Comparison of ENCODE assay signal across 15 cellular contexts in genomic region chr22:24588370-24588755, GRCh38. TPM values are rescaled to one million over a fixed set of nuclear protein-coding genes. Genes with fewer than 3 reads are reported as not detected.
DNase-seq lines count a peak whose midpoint lies in the region; TF ChIP-seq lines count a peak whose summit lies in the region.
"Had no signal": no experiment of that assay in that cellular context is flagged by ENCODE, and none has a peak within 500 bp of the region (broad histone marks: within the 10 kb centered on the region; RNA-seq: fewer than 3 reads in every experiment).

No MANE protein-coding gene starts in this region.

- no peak overlapping the region for H3K4me3 Mint-ChIP-seq in brain
- H3K4me3 Mint-ChIP-seq: dendritic cell treated with granulocyte-macrophage colony-stimulating factor and Interleukin-4, amounts not matched to agents 40 ng/mL and 50 ng/mL, for 4 days had no signal

- H3K79me2 ChIP-seq in PC-9 (ENCODE audit: low read depth), result no peaks in the 10 kb centered on the region

- no peaks in the 10 kb centered on the region for H4K20me1 ChIP-seq in PC-9 (ENCODE audit: insufficient read depth)

- H3K27me3 ChIP-seq in PC-9 (ENCODE audit: insufficient read depth, low read depth) (no peaks in the 10 kb centered on the region), colonic mucosa (no peaks in the 10 kb centered on the region)
- H3K27me3 ChIP-seq: heart left ventricle, suprapubic skin had no signal

- H2AFZ ChIP-seq in PC-9, result no peak overlapping the region

- TF ChIP-seq CTCF in PC-9 (conservative IDR thresholded peaks at IDR 0.05) (no peak), brain (conservative IDR thresholded peaks at IDR 0.05) (no peak), colonic mucosa (IDR thresholded peaks at IDR 0.05) (no peak)

- POLR2A ChIA-PET in PC-9 (lab: Charles Lee; ENCODE audit: unreplicated experiment), result interaction anchor here (0.6 kb wide), 1 partner anchor 865 kb away, joined by 6 read pairs; no protein-coding TSS in a partner anchor

- no peaks in the 10 kb centered on the region for H3K9me3 ChIP-seq in PC-9 (ENCODE audit: insufficient read depth, low read depth)
- H3K9me3 ChIP-seq in colonic mucosa, result no peaks in the 10 kb centered on the region
- H3K9me3 ChIP-seq: heart left ventricle, suprapubic skin had no signal

- CTCF ChIA-PET in PC-9 (lab: Charles Lee), result no interaction called here

- H3K4me2 ChIP-seq in PC-9, result no peak overlapping the region; the same call in 1 of the 2 replicates

- DNase-seq in PC-9, result peak; percentile 43 to 45
- peak; percentile 66 for DNase-seq in middle frontal gyrus (ENCODE audit: extremely low spot score, low spot score)
- DNase-seq in superior temporal gyrus (ENCODE audit: extremely low spot score), result peak; percentile 92
- no peak for DNase-seq in EL
- no peak for DNase-seq in colonic mucosa
- no peak for DNase-seq in dedifferentiated amniotic fluid mesenchymal stem cell (ENCODE audit: extremely low spot score)
- DNase-seq: activated CD4-positive, alpha-beta T cell treated with anti-CD3 and anti-CD28 coated beads, Interleukin-2, amount 50 U/mL, for 48 hours; activated T-cell treated with anti-CD3 and anti-CD28 coated beads, Interleukin-2, amount 50 U/mL, for 48 hours; erythroblast; NCI-H1694 treated with DMSO at 0.1 percent for 48 hours; NCI-H510A had no signal

- H3K27ac ChIP-seq in PC-9 (no peak overlapping the region), colonic mucosa (no peak overlapping the region)
- H3K27ac ChIP-seq: heart left ventricle, suprapubic skin had no signal

- H3K36me3 ChIP-seq in PC-9 (ENCODE audit: low read depth) (no peaks in the 10 kb centered on the region), colonic mucosa (no peaks in the 10 kb centered on the region)

- H3K9me2 ChIP-seq in PC-9 (ENCODE audit: insufficient read depth), result no peaks in the 10 kb centered on the region

- BruUV-seq in PC-9 (replicated peaks; lab: Mats Ljungman, UMichigan), result no TSS peak

- no peak overlapping the region for H3K9ac ChIP-seq in colonic mucosa (ENCODE audit: low read depth in 2 of 2, low read length in 2 of 2)

- no peaks in the 10 kb centered on the region for H3K36me3 Mint-ChIP-seq in brain

- H3K4me3 ChIP-seq in PC-9, result no peak overlapping the region
- H3K4me3 ChIP-seq in colonic mucosa, result no peak overlapping the region
- H3K4me3 ChIP-seq: heart left ventricle, suprapubic skin had no signal

- H3K4me1 Mint-ChIP-seq in brain, result peaks cover 46% of the 10 kb centered on the region

- intact Hi-C loops in PC-9 (cut with micrococcal nuclease; ENCODE audit: unreplicated experiment), result no loop called here
- intact Hi-C loops in colonic mucosa (cut with DNase I), result no loop called here

- no peaks in the 10 kb centered on the region for H3K27me3 Mint-ChIP-seq in brain

- peak overlapping the region in 4 of 5 experiments; percentile 43 to 95 (median 80) for H3K27ac Mint-ChIP-seq in brain
- H3K27ac Mint-ChIP-seq: dendritic cell treated with granulocyte-macrophage colony-stimulating factor and Interleukin-4, amounts not matched to agents 40 ng/mL and 50 ng/mL, for 4 days had no signal

- H3K4me1 ChIP-seq in PC-9 (replicated peaks; ENCODE audit: insufficient read depth) (peaks cover 13% of the 10 kb centered on the region), colonic mucosa (no peaks in the 10 kb centered on the region)

- H3F3A ChIP-seq in PC-9 (ENCODE audit: insufficient read depth, low read depth), result 0 out of 2 replicates have a peak, but pooled peaks cover 2% of the 10 kb centered on the region

- peaks cover 0 to 2% (median 0%) of the 10 kb centered on the region in 5 experiments for H3K9me3 Mint-ChIP-seq in brain
- H3K9me3 Mint-ChIP-seq: dendritic cell treated with granulocyte-macrophage colony-stimulating factor and Interleukin-4, amounts not matched to agents 40 ng/mL and 50 ng/mL, for 4 days had no signal

RNA-seq across cellular contexts. Expression of gene LRRC75B, which starts 4.5 kb away (rescaled TPM):
- total RNA-seq in PC-9 (2021), result 2.2 and 4.5 TPM in 2 replicates
- polyA plus RNA-seq in brain (ENCODE audit: insufficient read depth, low read depth, low replicate concordance), result 14.5 TPM
- total RNA-seq in colonic mucosa, result 10 to 100 TPM in 1 of 2 donors, 1 to 10 TPM in 1; 7.9 to 10.2 TPM

RNA-seq across cellular contexts. Expression of gene GGT1, which starts 14.6 kb away (rescaled TPM):
- 7.4 and 10.2 TPM in 2 replicates for total RNA-seq in PC-9 (2021)
- 5.1 TPM for polyA plus RNA-seq in brain (ENCODE audit: insufficient read depth, low read depth, low replicate concordance)
- total RNA-seq in colonic mucosa, result 10 to 100 TPM; 16.8 to 50.4 TPM

RNA-seq across cellular contexts. Expression of gene SNRPD3, which starts 32.6 kb away (rescaled TPM):
- 77.1 and 117 TPM in 2 replicates for total RNA-seq in PC-9 (2021)
- polyA plus RNA-seq in brain (ENCODE audit: insufficient read depth, low read depth, low replicate concordance), result 130 TPM
- total RNA-seq in colonic mucosa, result 100 to 1,000 TPM in 1 of 2 donors, 10 to 100 TPM in 1; 71.4 to 142 TPM

RNA-seq across cellular contexts. Expression of gene GUCD1, which starts 33.4 kb away (rescaled TPM):
- 69.1 and 80.2 TPM in 2 replicates for total RNA-seq in PC-9 (2021)
- 91.5 TPM for polyA plus RNA-seq in brain (ENCODE audit: insufficient read depth, low read depth, low replicate concordance)
- total RNA-seq in colonic mucosa, result 100 to 1,000 TPM; 188 to 207 TPM

Comparison
In these comparisons a context has a peak if more than half of its experiments do, and no peak if none do; other contexts are left out.
1. DNase-seq: peak in PC-9 (2 of 2), middle frontal gyrus (single experiment) and superior temporal gyrus (single experiment); none in EL (single experiment), colonic mucosa (single experiment) and dedifferentiated amniotic fluid mesenchymal stem cell (single experiment).